In the genomic region with DNA sequence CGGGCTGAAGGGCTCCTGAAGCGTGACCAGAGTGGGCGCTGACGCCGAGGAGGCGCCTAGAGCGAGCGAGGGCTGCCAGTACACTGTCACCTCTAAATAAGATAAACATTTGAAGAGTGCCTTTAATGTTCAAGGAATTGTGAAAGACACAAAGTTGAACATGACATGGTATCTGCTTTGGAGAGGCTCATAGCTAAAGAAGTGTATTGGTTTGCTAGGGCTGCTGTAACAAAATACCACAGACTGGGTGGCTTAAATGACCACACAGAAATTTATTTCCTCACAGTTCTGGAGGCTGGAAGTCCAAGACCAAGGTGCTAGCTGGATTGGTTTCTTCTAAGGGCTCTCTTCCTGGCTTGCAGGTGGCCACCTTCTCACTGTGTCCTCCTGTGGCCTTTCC, we compare ENCODE assay signal across 12 cellular contexts. TPM values are rescaled to one million over a fixed set of nuclear protein-coding genes. Genes with fewer than 3 reads are reported as not detected.
"Had no signal": no experiment of that assay in that cellular context is flagged by ENCODE, and none has a peak within 500 bp of the region (broad histone marks: within the 10 kb centered on the region; RNA-seq: fewer than 3 reads in every experiment).

No MANE protein-coding gene starts in this region.

- H3K27ac ChIP-seq: GM23248 had no signal

- H3K4me3 ChIP-seq: GM23248, GM23338, HAP-1 had no signal

- H2AFZ ChIP-seq: GM23248, GM23338 had no signal

- FAIRE-seq: H1, H54 had no signal

- H3K4me2 ChIP-seq: GM23338 had no signal

- DNase-seq: GM23248, GOT3, H7, HCEC 1CT, HFFc6 had no signal

- H3K9ac ChIP-seq: GM23248 had no signal

- H3K4me1 ChIP-seq: HAP-1 had no signal

- H3K36me3 ChIP-seq: HAP-1 had no signal

- H3K9me3 ChIP-seq: HAP-1 had no signal

- ATAC-seq: HCT116 had no signal

RNA-seq across cellular contexts. Expression of gene GPR33, which starts 39.7 kb away (rescaled TPM):
- total RNA-seq: GM23248, GM23338, H1, H4, H7, H9, HFFc6 had no signal
- polyA plus RNA-seq: GM23248, GM23338, H1 had no signal
